In the genomic region with DNA sequence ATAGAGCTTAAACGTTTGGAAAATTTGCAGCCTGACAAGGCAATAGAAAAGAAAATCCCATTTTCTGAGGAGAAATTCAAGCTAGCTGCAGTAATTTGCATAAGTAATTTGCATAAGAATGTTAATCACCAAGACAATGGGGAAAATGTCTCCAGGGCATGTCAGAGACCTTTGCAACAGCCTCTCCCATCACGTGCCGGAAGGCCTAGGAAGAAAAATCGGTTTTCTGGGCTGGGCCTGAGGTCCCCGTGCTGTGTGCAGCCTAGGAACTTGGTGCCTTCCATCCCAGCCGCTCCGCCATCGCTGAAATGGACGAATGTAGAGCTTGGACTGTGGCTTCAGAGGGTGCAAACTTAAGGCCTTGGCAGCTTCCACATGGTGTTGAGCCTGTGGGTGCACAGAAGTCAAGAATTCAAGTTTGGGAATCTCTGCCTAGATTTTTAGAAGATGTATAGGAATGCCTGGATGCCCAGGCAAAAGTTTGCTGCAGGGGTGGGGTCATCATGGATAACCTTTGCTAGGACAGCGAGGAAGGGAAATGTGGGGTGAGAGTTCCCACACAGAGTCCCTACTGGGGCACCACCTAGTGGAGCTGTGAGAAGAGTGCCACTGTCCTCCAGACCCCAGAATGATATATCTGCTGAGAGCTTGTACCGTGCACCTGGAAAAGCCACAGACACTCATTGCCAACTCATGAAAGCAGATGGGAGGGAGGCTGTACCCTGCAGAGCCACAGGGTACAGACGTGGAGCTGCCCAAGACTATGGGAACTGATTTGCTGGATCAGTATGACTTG, we compare ENCODE assay signal across 18 cellular contexts.
DNase-seq lines count a peak whose midpoint lies in the region; ATAC-seq, FAIRE-seq and TF ChIP-seq lines count a peak whose summit lies in the region.
"Had no signal": no experiment of that assay in that cellular context is flagged by ENCODE, and none has a peak within 500 bp of the region (broad histone marks: within the 10 kb centered on the region; RNA-seq: fewer than 3 reads in every experiment).

No MANE protein-coding gene starts in this region.

- no CpG with 5 or more reads among the region's 12 CpGs for WGBS in H9 (ENCODE audit: extremely low coverage, insufficient read length, low lambda C conversion rate)

- H2BK12ac ChIP-seq in H9 (ENCODE audit: insufficient read length, low read depth, low read length), result no peak overlapping the region

- H2AFZ ChIP-seq in H9 (ENCODE audit: low read length) (no peak overlapping the region), OCI-LY7 (ENCODE audit: low read length) (no peak overlapping the region)
- H2AFZ ChIP-seq: hepatocyte had no signal

- H3K4me2 ChIP-seq in H9 (ENCODE audit: insufficient read depth, insufficient read length, low read length) (no peak overlapping the region), OCI-LY7 (ENCODE audit: low read length) (no peak overlapping the region)
- H3K4me2 ChIP-seq: hepatocyte had no signal

- CTCF ChIA-PET in OCI-LY7 (lab: Charles Lee; ENCODE audit: unreplicated experiment), result no interaction called here

- peaks cover 41 to 55% of the 10 kb centered on the region in 2 experiments for H3K4me1 Mint-ChIP-seq in H9

- H3K27me3 Mint-ChIP-seq in H9 (ENCODE audit: low read depth), result no peaks in the 10 kb centered on the region

- TF ChIP-seq POLR2A in GM12891 (IDR thresholded peaks at IDR 0.05; ENCODE audit: low read depth, low read length), result no peak

- H3K14ac ChIP-seq in H9 (ENCODE audit: insufficient read depth, low read length), result 0 out of 2 replicates have a peak overlapping the region, but pooled peaks have one; percentile 14

- no peak overlapping the region for H3K23ac ChIP-seq in H9 (ENCODE audit: insufficient read length, low read depth, low read length)

- H3K9me3 Mint-ChIP-seq in H9, result peaks cover 50 to 66% of the 10 kb centered on the region in 2 experiments
- H3K9me3 Mint-ChIP-seq: activated T-helper 1 cell treated with anti-CD3 and anti-CD28 coated beads, Interleukin-12 subunit alpha, Interleukin-12 subunit beta, Interleukin-2, Interleukin-4 antibody, amounts not matched to agents 30 ng/mL and 10 ng/mL and 1 ng/mL, durations not matched to agents 14 hours and 24 hours and 36 hours had no signal

- no peak overlapping the region for H3K56ac ChIP-seq in H9 (ENCODE audit: insufficient read length, low read depth, low read length)

- BruUV-seq in OCI-LY7 (replicated peaks; lab: Mats Ljungman, UMichigan), result no TSS peak

- DNase-seq in A172 (ENCODE audit: low spot score) (peak; percentile 23), H9 (peak; percentile 83), OCI-LY7 (ENCODE audit: low spot score) (no peak), fibroblast of mammary gland (ENCODE audit: low read depth) (peak; percentile 10), GM12891 (ENCODE audit: insufficient read length, low spot score) (no peak), kidney (no peak), GM19240 (ENCODE audit: insufficient read length, low spot score) (no peak)
- DNase-seq: NCI-H774; psoas muscle; stimulated activated CD4-positive, alpha-beta T cell treated with anti-CD3 and anti-CD28 coated beads, Interleukin-2, amount 100 ng/mL, for 24 hours; SW 1271 had no signal

- peak overlapping the region; percentile 67 to 97 (median 95) for H3K27ac Mint-ChIP-seq in H9
- H3K27ac Mint-ChIP-seq: activated T-helper 1 cell treated with anti-CD3 and anti-CD28 coated beads, Interleukin-12 subunit alpha, Interleukin-12 subunit beta, Interleukin-2, Interleukin-4 antibody, amounts not matched to agents 30 ng/mL and 10 ng/mL and 1 ng/mL, durations not matched to agents 14 hours and 24 hours and 36 hours had no signal

- H2BK15ac ChIP-seq in H9 (ENCODE audit: low read depth, low read length), result no peak overlapping the region

- H3K27ac ChIP-seq in H9 (ENCODE audit: insufficient read length, low read depth, low read length) (peak overlapping the region; percentile 82), OCI-LY7 (ENCODE audit: low read depth, low read length, poor library complexity, severe bottlenecking) (no peak overlapping the region), kidney (ENCODE audit: low read depth in 2 of 2, low read length in 2 of 2) (no peak overlapping the region)
- H3K27ac ChIP-seq: hepatocyte, psoas muscle, vagina had no signal

- H4K5ac ChIP-seq in H9 (ENCODE audit: insufficient read length, low read depth, low read length), result no peak overlapping the region

- no peaks in the 10 kb centered on the region for H3K23me2 ChIP-seq in H9 (ENCODE audit: insufficient read length, low read depth, low read length, poor library complexity, severe bottlenecking)

- H3K4me1 ChIP-seq in H9 (ENCODE audit: insufficient read depth, low read length), result peaks cover 2% of the 10 kb centered on the region; the same call in 1 of the 2 replicates
- H3K4me1 ChIP-seq in OCI-LY7 (ENCODE audit: insufficient read depth, low read length, poor library complexity, severe bottlenecking), result no peaks in the 10 kb centered on the region
- H3K4me1 ChIP-seq in kidney (ENCODE audit: control insufficient read depth in 1 of 2, insufficient read depth in 1 of 2, low read depth in 1 of 2, low read length in 2 of 2), result no peaks in the 10 kb centered on the region
- H3K4me1 ChIP-seq: psoas muscle had no signal

- H2AK5ac ChIP-seq in H9 (ENCODE audit: insufficient read length, low read length), result no peak overlapping the region

- no peak overlapping the region for H2BK120ac ChIP-seq in H9 (ENCODE audit: low read depth, low read length, poor library complexity, severe bottlenecking)

- H3K9me3 ChIP-seq in H9 (ENCODE audit: control insufficient read depth, low read depth, low read length) (peaks cover 26% of the 10 kb centered on the region), OCI-LY7 (ENCODE audit: low read length) (no peaks in the 10 kb centered on the region), kidney (ENCODE audit: control insufficient read depth in 1 of 2, low read length in 2 of 2) (no peaks in the 10 kb centered on the region)
- H3K9me3 ChIP-seq: psoas muscle, vagina had no signal

- H3K36me3 ChIP-seq in OCI-LY7 (ENCODE audit: insufficient read depth, low read length), result no peaks in the 10 kb centered on the region
- H3K36me3 ChIP-seq in kidney (ENCODE audit: control insufficient read depth in 1 of 2, insufficient read depth in 2 of 2, low read length in 2 of 2), result no peaks in the 10 kb centered on the region
- H3K36me3 ChIP-seq: vagina had no signal

- peak overlapping the region; percentile 9 to 43; a peak in 3 of 5 replicates for H3K4me3 Mint-ChIP-seq in H9
- H3K4me3 Mint-ChIP-seq: activated T-helper 1 cell treated with anti-CD3 and anti-CD28 coated beads, Interleukin-12 subunit alpha, Interleukin-12 subunit beta, Interleukin-2, Interleukin-4 antibody, amounts not matched to agents 30 ng/mL and 10 ng/mL and 1 ng/mL, durations not matched to agents 14 hours and 24 hours and 36 hours had no signal

- H2BK5ac ChIP-seq in H9 (ENCODE audit: insufficient read length, low read length), result no peak overlapping the region

- no peak overlapping the region for H2BK20ac ChIP-seq in H9 (ENCODE audit: low read depth, low read length, poor library complexity, severe bottlenecking)

- peaks cover 3% of the 10 kb centered on the region for H3K79me1 ChIP-seq in H9 (ENCODE audit: insufficient read depth, low read depth, low read length, poor library complexity, severe bottlenecking)

- H4K8ac ChIP-seq in H9 (replicated peaks; ENCODE audit: insufficient read length, low read depth, low read length), result no peak overlapping the region

- intact Hi-C loops in OCI-LY7 (cut with micrococcal nuclease; ENCODE audit: unreplicated experiment) (no loop called here), kidney (cut with DNase I) (no loop called here)

- peak; percentile 61; the same call in 2 of the 3 replicates for TF ChIP-seq CTCF in H9 (conservative IDR thresholded peaks at IDR 0.05)
- 0 out of 2 replicates have a peak, but pooled peaks have one; percentile 29 for TF ChIP-seq CTCF in OCI-LY7 (conservative IDR thresholded peaks at IDR 0.05; ENCODE audit: low read length)
- peak; percentile 30 for TF ChIP-seq CTCF in fibroblast of mammary gland (conservative IDR thresholded peaks at IDR 0.05; ENCODE audit: control insufficient read depth, insufficient read depth, low read depth, low read length)
- no peak for TF ChIP-seq CTCF in kidney (IDR thresholded peaks at IDR 0.05; ENCODE audit: borderline replicate concordance, extremely low read depth, insufficient read depth)

- H3K9ac ChIP-seq in H9 (ENCODE audit: extremely low read depth, insufficient read length, low read length) (no peak overlapping the region), kidney (ENCODE audit: low read length in 2 of 2) (no peak overlapping the region)

- no peak overlapping the region for H3T11ph ChIP-seq in H9 (ENCODE audit: low read length)

- H3K4ac ChIP-seq in H9 (ENCODE audit: low read depth, low read length), result no peak overlapping the region

- no peak overlapping the region for H3K4me3 ChIP-seq in OCI-LY7 (ENCODE audit: low read depth, low read length, poor library complexity, severe bottlenecking)
- no peak overlapping the region for H3K4me3 ChIP-seq in fibroblast of mammary gland (ENCODE audit: control insufficient read depth, low read depth, low read length)
- H3K4me3 ChIP-seq in kidney (ENCODE audit: low read length in 2 of 2), result no peak overlapping the region
- H3K4me3 ChIP-seq: hepatocyte, psoas muscle, vagina had no signal

- ATAC-seq in HG03175 (IDR thresholded peaks at IDR 0.05; ENCODE audit: unreplicated experiment), result no peak
- ATAC-seq: psoas muscle had no signal

- peak overlapping the region; percentile 8 for H3K18ac ChIP-seq in H9 (ENCODE audit: insufficient read length, low read depth, low read length)

- H4K91ac ChIP-seq in H9 (ENCODE audit: insufficient read length, low read depth, low read length), result no peak overlapping the region

- H3K27me3 ChIP-seq in H9 (ENCODE audit: insufficient read depth, low read length), result no peaks in the 10 kb centered on the region
- H3K27me3 ChIP-seq: hepatocyte, vagina had no signal

- H3K36me3 Mint-ChIP-seq in H9 (ENCODE audit: insufficient read depth in 1 of 3, low read depth in 3 of 3), result peaks cover 75 to 91% (median 76%) of the 10 kb centered on the region in 3 experiments

- no peaks in the 10 kb centered on the region for H3K9me2 ChIP-seq in OCI-LY7 (ENCODE audit: insufficient read depth, low read length)

- H3K79me2 ChIP-seq in H9 (ENCODE audit: insufficient read depth, low read length), result peaks cover 16% of the 10 kb centered on the region; the same call in 1 of the 2 replicates
- H3K79me2 ChIP-seq in OCI-LY7 (ENCODE audit: insufficient read depth, low read depth, low read length), result no peaks in the 10 kb centered on the region

- H4K20me1 ChIP-seq in H9 (ENCODE audit: control insufficient read depth, insufficient read depth, insufficient read length), result no peaks in the 10 kb centered on the region
- H4K20me1 ChIP-seq in OCI-LY7 (ENCODE audit: insufficient read depth, low read length), result no peaks in the 10 kb centered on the region

- POLR2A ChIA-PET in OCI-LY7 (lab: Charles Lee), result no interaction called here

- FAIRE-seq in GM12891 (lab: Jason Lieb, UNC), result no peak
- no peak for FAIRE-seq in kidney (lab: Jason Lieb, UNC)
- FAIRE-seq: astrocyte, endometrium, G401.6 had no signal

TF ChIP-seq in GM12891, 5 proteins besides CTCF, POLR2A, EP300 and RAD21 (continues in another document):
- TF ChIP-seq POLR2AphosphoS5 (IDR thresholded peaks at IDR 0.05; ENCODE audit: low read depth, low read length), result no peak
- no peak for TF ChIP-seq PAX5 (IDR thresholded peaks at IDR 0.05; ENCODE audit: insufficient read depth, low read length, severe bottlenecking)
- TF ChIP-seq SPI1 (IDR thresholded peaks at IDR 0.05; ENCODE audit: low read depth, low read length), result no peak

Comparison
In these comparisons a context has a peak if more than half of its experiments do, and no peak if none do; other contexts are left out.
1. DNase-seq: peak in A172 (single experiment), H9 (single experiment) and fibroblast of mammary gland (single experiment); none in OCI-LY7 (single experiment), GM12891 (single experiment), kidney (single experiment) and GM19240 (single experiment).